Comparison of ENCODE assay signal across 1 cellular context in genomic region chr12:6688543-6688999, GRCh38.
TF ChIP-seq lines count a peak whose summit lies in the region.

No MANE protein-coding gene starts in this region.

TF ChIP-seq in HEK293, 187 proteins besides CTCF, POLR2A, EP300 and RAD21 (continued from another document and continues in another):
- 0 out of 2 replicates have a peak, but pooled peaks have one; percentile 5 for TF ChIP-seq REST (tag by site-specific recombination; IDR thresholded peaks at IDR 0.05)
- no peak for TF ChIP-seq KLF1 (tag by site-specific recombination; IDR thresholded peaks at IDR 0.05)
- TF ChIP-seq, protein P1, sequence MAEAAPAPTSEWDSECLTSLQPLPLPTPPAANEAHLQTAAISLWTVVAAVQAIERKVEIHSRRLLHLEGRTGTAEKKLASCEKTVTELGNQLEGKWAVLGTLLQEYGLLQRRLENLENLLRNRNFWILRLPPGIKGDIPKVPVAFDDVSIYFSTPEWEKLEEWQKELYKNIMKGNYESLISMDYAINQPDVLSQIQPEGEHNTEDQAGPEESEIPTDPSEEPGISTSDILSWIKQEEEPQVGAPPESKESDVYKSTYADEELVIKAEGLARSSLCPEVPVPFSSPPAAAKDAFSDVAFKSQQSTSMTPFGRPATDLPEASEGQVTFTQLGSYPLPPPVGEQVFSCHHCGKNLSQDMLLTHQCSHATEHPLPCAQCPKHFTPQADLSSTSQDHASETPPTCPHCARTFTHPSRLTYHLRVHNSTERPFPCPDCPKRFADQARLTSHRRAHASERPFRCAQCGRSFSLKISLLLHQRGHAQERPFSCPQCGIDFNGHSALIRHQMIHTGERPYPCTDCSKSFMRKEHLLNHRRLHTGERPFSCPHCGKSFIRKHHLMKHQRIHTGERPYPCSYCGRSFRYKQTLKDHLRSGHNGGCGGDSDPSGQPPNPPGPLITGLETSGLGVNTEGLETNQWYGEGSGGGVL (tag by site-specific recombination; IDR thresholded peaks at IDR 0.05): peak; percentile 98
- peak; percentile 81 for TF ChIP-seq ZNF335 (tag by site-specific recombination; conservative IDR thresholded peaks at IDR 0.05)
- TF ChIP-seq GLIS2 (tag by site-specific recombination; IDR thresholded peaks at IDR 0.05): no peak
- TF ChIP-seq ZNF354C (tag by site-specific recombination; IDR thresholded peaks at IDR 0.05; ENCODE audit: borderline replicate concordance, low read depth): no peak
- no peak for TF ChIP-seq WT1 (tag by site-specific recombination; IDR thresholded peaks at IDR 0.05)
- no peak for TF ChIP-seq ZNF175 (tag by site-specific recombination; IDR thresholded peaks at IDR 0.05)
- 0 out of 2 replicates have a peak, but pooled peaks have one; percentile 10 for TF ChIP-seq PRDM2 (tag by site-specific recombination; IDR thresholded peaks at IDR 0.05; ENCODE audit: borderline replicate concordance)
- no peak for TF ChIP-seq SETDB1 (IDR thresholded peaks at IDR 0.05; ENCODE audit: insufficient read length, low read length)
- TF ChIP-seq, protein P2, sequence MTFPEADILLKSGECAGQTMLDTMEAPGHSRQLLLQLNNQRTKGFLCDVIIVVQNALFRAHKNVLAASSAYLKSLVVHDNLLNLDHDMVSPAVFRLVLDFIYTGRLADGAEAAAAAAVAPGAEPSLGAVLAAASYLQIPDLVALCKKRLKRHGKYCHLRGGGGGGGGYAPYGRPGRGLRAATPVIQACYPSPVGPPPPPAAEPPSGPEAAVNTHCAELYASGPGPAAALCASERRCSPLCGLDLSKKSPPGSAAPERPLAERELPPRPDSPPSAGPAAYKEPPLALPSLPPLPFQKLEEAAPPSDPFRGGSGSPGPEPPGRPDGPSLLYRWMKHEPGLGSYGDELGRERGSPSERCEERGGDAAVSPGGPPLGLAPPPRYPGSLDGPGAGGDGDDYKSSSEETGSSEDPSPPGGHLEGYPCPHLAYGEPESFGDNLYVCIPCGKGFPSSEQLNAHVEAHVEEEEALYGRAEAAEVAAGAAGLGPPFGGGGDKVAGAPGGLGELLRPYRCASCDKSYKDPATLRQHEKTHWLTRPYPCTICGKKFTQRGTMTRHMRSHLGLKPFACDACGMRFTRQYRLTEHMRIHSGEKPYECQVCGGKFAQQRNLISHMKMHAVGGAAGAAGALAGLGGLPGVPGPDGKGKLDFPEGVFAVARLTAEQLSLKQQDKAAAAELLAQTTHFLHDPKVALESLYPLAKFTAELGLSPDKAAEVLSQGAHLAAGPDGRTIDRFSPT (tag by site-specific recombination; IDR thresholded peaks at IDR 0.05): peak; percentile 79
- TF ChIP-seq ZNF138 (tag by site-specific recombination; IDR thresholded peaks at IDR 0.05; ENCODE audit: borderline replicate concordance): no peak
- 0 out of 2 replicates have a peak, but pooled peaks have one; percentile 15 for TF ChIP-seq ZSCAN23 (tag by site-specific recombination; IDR thresholded peaks at IDR 0.05)
- no peak for TF ChIP-seq OVOL3 (tag by site-specific recombination; IDR thresholded peaks at IDR 0.05)
- no peak for TF ChIP-seq ZSCAN16 (tag by site-specific recombination; IDR thresholded peaks at IDR 0.05)
- TF ChIP-seq, protein P3, sequence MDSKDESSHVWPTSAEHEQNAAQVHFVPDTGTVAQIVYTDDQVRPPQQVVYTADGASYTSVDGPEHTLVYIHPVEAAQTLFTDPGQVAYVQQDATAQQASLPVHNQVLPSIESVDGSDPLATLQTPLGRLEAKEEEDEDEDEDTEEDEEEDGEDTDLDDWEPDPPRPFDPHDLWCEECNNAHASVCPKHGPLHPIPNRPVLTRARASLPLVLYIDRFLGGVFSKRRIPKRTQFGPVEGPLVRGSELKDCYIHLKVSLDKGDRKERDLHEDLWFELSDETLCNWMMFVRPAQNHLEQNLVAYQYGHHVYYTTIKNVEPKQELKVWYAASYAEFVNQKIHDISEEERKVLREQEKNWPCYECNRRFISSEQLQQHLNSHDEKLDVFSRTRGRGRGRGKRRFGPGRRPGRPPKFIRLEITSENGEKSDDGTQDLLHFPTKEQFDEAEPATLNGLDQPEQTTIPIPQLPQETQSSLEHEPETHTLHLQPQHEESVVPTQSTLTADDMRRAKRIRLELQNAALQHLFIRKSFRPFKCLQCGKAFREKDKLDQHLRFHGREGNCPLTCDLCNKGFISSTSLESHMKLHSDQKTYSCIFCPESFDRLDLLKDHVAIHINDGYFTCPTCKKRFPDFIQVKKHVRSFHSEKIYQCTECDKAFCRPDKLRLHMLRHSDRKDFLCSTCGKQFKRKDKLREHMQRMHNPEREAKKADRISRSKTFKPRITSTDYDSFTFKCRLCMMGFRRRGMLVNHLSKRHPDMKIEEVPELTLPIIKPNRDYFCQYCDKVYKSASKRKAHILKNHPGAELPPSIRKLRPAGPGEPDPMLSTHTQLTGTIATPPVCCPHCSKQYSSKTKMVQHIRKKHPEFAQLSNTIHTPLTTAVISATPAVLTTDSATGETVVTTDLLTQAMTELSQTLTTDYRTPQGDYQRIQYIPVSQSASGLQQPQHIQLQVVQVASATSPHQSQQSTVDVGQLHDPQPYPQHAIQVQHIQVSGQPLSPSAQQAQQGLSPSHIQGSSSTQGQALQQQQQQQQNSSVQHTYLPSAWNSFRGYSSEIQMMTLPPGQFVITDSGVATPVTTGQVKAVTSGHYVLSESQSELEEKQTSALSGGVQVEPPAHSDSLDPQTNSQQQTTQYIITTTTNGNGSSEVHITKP (tag by site-specific recombination; IDR thresholded peaks at IDR 0.05): peak; percentile 84
- no peak for TF ChIP-seq ZNF610 (tag by site-specific recombination; IDR thresholded peaks at IDR 0.05; ENCODE audit: borderline replicate concordance)
- no peak for TF ChIP-seq ZNF555 (tag by site-specific recombination; conservative IDR thresholded peaks at IDR 0.05)
- TF ChIP-seq ZNF23 (tag by site-specific recombination; IDR thresholded peaks at IDR 0.05; ENCODE audit: borderline replicate concordance): no peak
- TF ChIP-seq ZNF266 (tag by site-specific recombination; IDR thresholded peaks at IDR 0.05; ENCODE audit: low read depth): no peak
- TF ChIP-seq ZNF280D (tag by site-specific recombination; IDR thresholded peaks at IDR 0.05): no peak
- peak; percentile 49 for TF ChIP-seq KLF16 (tag by site-specific recombination; IDR thresholded peaks at IDR 0.05)
- TF ChIP-seq ZNF558 (tag by site-specific recombination; IDR thresholded peaks at IDR 0.05): no peak
- no peak for TF ChIP-seq HOXC10 (CRISPR knock-in tag; IDR thresholded peaks at IDR 0.05)
- TF ChIP-seq, protein P4, sequence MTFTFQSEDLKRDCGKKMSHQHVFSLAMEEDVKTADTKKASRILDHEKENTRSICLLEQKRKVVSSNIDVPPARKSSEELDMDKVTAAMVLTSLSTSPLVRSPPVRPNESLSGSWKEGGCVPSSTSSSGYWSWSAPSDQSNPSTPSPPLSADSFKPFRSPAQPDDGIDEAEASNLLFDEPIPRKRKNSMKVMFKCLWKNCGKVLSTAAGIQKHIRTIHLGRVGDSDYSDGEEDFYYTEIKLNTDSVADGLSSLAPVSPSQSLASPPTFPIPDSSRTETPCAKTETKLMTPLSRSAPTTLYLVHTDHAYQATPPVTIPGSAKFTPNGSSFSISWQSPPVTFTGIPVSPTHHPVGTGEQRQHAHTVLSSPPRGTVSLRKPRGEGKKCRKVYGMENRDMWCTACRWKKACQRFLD (tag by site-specific recombination; IDR thresholded peaks at IDR 0.05): no peak
- TF ChIP-seq ZNF768 (tag by site-specific recombination; IDR thresholded peaks at IDR 0.05): no peak
- no peak for TF ChIP-seq ZNF26 (tag by site-specific recombination; IDR thresholded peaks at IDR 0.05)
- TF ChIP-seq ZNF423 (tag by site-specific recombination; IDR thresholded peaks at IDR 0.05): no peak
- TF ChIP-seq ZNF658 (tag by site-specific recombination; IDR thresholded peaks at IDR 0.05): no peak
- TF ChIP-seq ZNF214 (tag by site-specific recombination; IDR thresholded peaks at IDR 0.05; ENCODE audit: borderline replicate concordance): no peak
- no peak for TF ChIP-seq ZEB2 (tag by site-specific recombination; IDR thresholded peaks at IDR 0.05)
